In genomic region chr19:50430888-50431342, GRCh38 we compare ENCODE assay signal across 1 cellular context.
TF ChIP-seq lines count a peak whose summit lies in the region.

No MANE protein-coding gene starts in this region.

TF ChIP-seq in K562, 482 proteins besides CTCF, POLR2A, EP300 and RAD21:
- TF ChIP-seq AFF1 (IDR thresholded peaks at IDR 0.05; ENCODE audit: low read depth in 1 of 2, partially characterized antibody in 2 of 2) (no peak), HNRNPUL1 (IDR thresholded peaks at IDR 0.05; ENCODE audit: low read length) (no peak), HINFP (tag; conservative IDR thresholded peaks at IDR 0.05; ENCODE audit: low read depth) (no peak), PYGO2 (tag; IDR thresholded peaks at IDR 0.05) (no peak), SOX6 (IDR thresholded peaks at IDR 0.05) (no peak), ZBED1 (IDR thresholded peaks at IDR 0.05) (no peak), E4F1 (CRISPR knock-in tag; IDR thresholded peaks at IDR 0.05; ENCODE audit: borderline replicate concordance) (no peak), ZNF165 (CRISPR knock-in tag; IDR thresholded peaks at IDR 0.05; ENCODE audit: borderline replicate concordance) (no peak), CSDE1 (IDR thresholded peaks at IDR 0.05) (no peak), ARHGAP35 (IDR thresholded peaks at IDR 0.05; ENCODE audit: partially characterized antibody) (no peak), DPF2 (IDR thresholded peaks at IDR 0.05) (no peak), TAF7 (tag; IDR thresholded peaks at IDR 0.05) (no peak), KLF16 (IDR thresholded peaks at IDR 0.05) (no peak), ZNF175 (CRISPR knock-in tag; IDR thresholded peaks at IDR 0.05; ENCODE audit: low read depth) (no peak)
TF ChIP-seq in K562: peak in this region for 0.
